In genomic region chr20:62489186-62489939, GRCh38 we compare ENCODE assay signal across 14 cellular contexts. TPM values are rescaled to one million over a fixed set of nuclear protein-coding genes. Genes with fewer than 3 reads are reported as not detected.
DNase-seq lines count a peak whose midpoint lies in the region; ATAC-seq and TF ChIP-seq lines count a peak whose summit lies in the region.
"Had no signal": no experiment of that assay in that cellular context is flagged by ENCODE, and none has a peak within 500 bp of the region (broad histone marks: within the 10 kb centered on the region; RNA-seq: fewer than 3 reads in every experiment).

No MANE protein-coding gene starts in this region.

- RAD21 ChIA-PET in HCT116 (lab: Charles Lee; ENCODE audit: low non-redundant PET in 1 of 2, low total read pairs in 2 of 2, uncharacterized antibody in 2 of 2, unreplicated experiment in 2 of 2), result no interaction called here

- H3K4me3 ChIP-seq in HCT116 (replicated peaks in 1 of 2; ENCODE audit: low read depth in 1 of 2, low read length in 2 of 2), result no peak overlapping the region

- intact Hi-C loops in HCT116 (cut with micrococcal nuclease), result no loop called here

- no peak overlapping the region for H3K27ac Mint-ChIP-seq in activated naive CD4-positive, alpha-beta T cell treated with anti-CD3 and anti-CD28 coated beads, Interleukin-2, amount 50 U/mL, for 72 hours
- no peak overlapping the region for H3K27ac Mint-ChIP-seq in glutamatergic neuron (ENCODE audit: unreplicated experiment)

- no peak for TF ChIP-seq POLR2A in HCT116 (IDR thresholded peaks at IDR 0.05; ENCODE audit: borderline replicate concordance, extremely low read depth, insufficient read depth, insufficient read length)

- ATAC-seq in HCT116 (peak; percentile 83), omental fat pad (ENCODE audit: low FRiP score) (no peak), GM18520 (IDR thresholded peaks at IDR 0.05; ENCODE audit: unreplicated experiment) (no peak)
- no peak for ATAC-seq in activated naive CD4-positive, alpha-beta T cell treated with anti-CD3 and anti-CD28 coated beads, Interleukin-2, amount 50 U/mL, for 72 hours
- ATAC-seq: left lobe of liver had no signal

- POLR2A ChIA-PET in HCT116 (lab: Charles Lee), result no interaction called here

- H3K79me2 ChIP-seq in HCT116 (ENCODE audit: insufficient read depth, low read length), result no peaks in the 10 kb centered on the region

- no peak overlapping the region for H2AFZ ChIP-seq in HCT116 (ENCODE audit: low read depth, low read length, poor library complexity, severe bottlenecking)

- CTCF ChIA-PET in HCT116 (lab: Charles Lee), result no interaction called here

- peaks cover 2% of the 10 kb centered on the region for H3K27me3 Mint-ChIP-seq in glutamatergic neuron (ENCODE audit: unreplicated experiment)

- H3K9me3 Mint-ChIP-seq in activated naive CD4-positive, alpha-beta T cell treated with anti-CD3 and anti-CD28 coated beads, Interleukin-2, amount 50 U/mL, for 72 hours, result no peaks in the 10 kb centered on the region
- peaks cover 9% of the 10 kb centered on the region for H3K9me3 Mint-ChIP-seq in glutamatergic neuron (ENCODE audit: unreplicated experiment)

- peaks cover 1% of the 10 kb centered on the region for H3K4me1 Mint-ChIP-seq in glutamatergic neuron (ENCODE audit: low read depth, unreplicated experiment)

- H3K27ac ChIP-seq in HCT116 (ENCODE audit: low read depth, low read length), result no peak overlapping the region; the same call in 1 of the 2 replicates

- no peaks in the 10 kb centered on the region for H4K20me1 ChIP-seq in HCT116 (ENCODE audit: insufficient read depth)

- H3K4me2 ChIP-seq in HCT116 (ENCODE audit: low read length), result peak overlapping the region; percentile 49

- H3K36me3 ChIP-seq in HCT116 (ENCODE audit: control insufficient read depth in 1 of 2, insufficient read depth in 2 of 2, low read length in 2 of 2), result no peaks in the 10 kb centered on the region

- H3K9me3 ChIP-seq in HCT116 (ENCODE audit: control insufficient read depth in 1 of 2, insufficient read depth in 1 of 2, low read depth in 1 of 2, low read length in 2 of 2), result no peaks in the 10 kb centered on the region

- no peaks in the 10 kb centered on the region for H3K27me3 ChIP-seq in HCT116 (ENCODE audit: insufficient read depth, low read length)

- TF ChIP-seq RAD21 in HCT116 (IDR thresholded peaks at IDR 0.05; ENCODE audit: low read depth), result no peak

- H3K4me1 ChIP-seq in HCT116 (ENCODE audit: control insufficient read depth in 1 of 2, insufficient read depth in 2 of 2, low read length in 2 of 2), result peaks cover 8 to 18% of the 10 kb centered on the region in 2 experiments; a peak in 3 of 4 replicates

- H3K9me2 ChIP-seq in HCT116 (ENCODE audit: insufficient read depth), result no peaks in the 10 kb centered on the region

- TF ChIP-seq CTCF in HCT116 (IDR thresholded peaks at IDR 0.05 in 2 of 3, conservative IDR thresholded peaks at IDR 0.05 in 1 of 3; ENCODE audit: borderline replicate concordance in 1 of 3, insufficient read depth in 1 of 3, low read depth in 2 of 3, low read length in 2 of 3), result no peak
- no peak for TF ChIP-seq CTCF in glutamatergic neuron (IDR thresholded peaks at IDR 0.05; ENCODE audit: partially characterized antibody, unreplicated experiment)
- no peak for TF ChIP-seq CTCF in omental fat pad (IDR thresholded peaks at IDR 0.05)

- no peak overlapping the region for H3K9ac ChIP-seq in HCT116 (ENCODE audit: low read length)

- DNase-seq in A172 (ENCODE audit: low spot score) (peak; percentile 81), HCT116 (ENCODE audit: low read depth, low spot score) (no peak), SW480 (ENCODE audit: low spot score) (peak; percentile 70), iris pigment epithelial cell (ENCODE audit: low read depth) (peak; percentile 9), glutamatergic neuron (no peak), omental fat pad (ENCODE audit: low spot score) (no peak)
- no peak for DNase-seq in activated naive CD4-positive, alpha-beta T cell treated with anti-CD3 and anti-CD28 coated beads, Interleukin-2, amount 50 U/mL, for 72 hours (ENCODE audit: low spot score in 2 of 2)
- DNase-seq: activated CD4-positive, CD25-positive, alpha-beta regulatory T cell; activated T-cell treated with anti-CD3 and anti-CD28 coated beads for 4 hours; amniotic stem cell; DND-41; foreskin melanocyte had no signal

- H3K4me3 Mint-ChIP-seq in glutamatergic neuron (ENCODE audit: unreplicated experiment), result no peak overlapping the region

- no TSS peak for BruUV-seq in HCT116 (replicated peaks; lab: Mats Ljungman, UMichigan)

- no peaks in the 10 kb centered on the region for H3K36me3 Mint-ChIP-seq in activated naive CD4-positive, alpha-beta T cell treated with anti-CD3 and anti-CD28 coated beads, Interleukin-2, amount 50 U/mL, for 72 hours
- no peaks in the 10 kb centered on the region for H3K36me3 Mint-ChIP-seq in glutamatergic neuron (ENCODE audit: unreplicated experiment)

TF ChIP-seq in HCT116, 20 proteins besides CTCF, POLR2A, EP300 and RAD21:
- TF ChIP-seq ZNF274 (IDR thresholded peaks at IDR 0.05; ENCODE audit: low read depth, low read length) (no peak), ELF1 (IDR thresholded peaks at IDR 0.05; ENCODE audit: borderline replicate concordance, low read depth) (no peak), EZH2phosphoT487 (IDR thresholded peaks at IDR 0.05; ENCODE audit: borderline replicate concordance) (no peak), ZFX (IDR thresholded peaks at IDR 0.05) (no peak), JUND (IDR thresholded peaks at IDR 0.05) (no peak), ZBTB33 (IDR thresholded peaks at IDR 0.05; ENCODE audit: extremely low read depth, insufficient replicate concordance, low read length) (no peak), YY1 (IDR thresholded peaks at IDR 0.05; ENCODE audit: extremely low read depth, insufficient replicate concordance, low read depth, low read length) (no peak), EZH2 (IDR thresholded peaks at IDR 0.05) (no peak), SP1 (IDR thresholded peaks at IDR 0.05; ENCODE audit: low read depth) (no peak), CEBPB (IDR thresholded peaks at IDR 0.05; ENCODE audit: low read depth) (no peak), SRF (IDR thresholded peaks at IDR 0.05; ENCODE audit: low read depth) (no peak), TCF7L2 (IDR thresholded peaks at IDR 0.05; ENCODE audit: borderline replicate concordance, extremely low read depth, insufficient read depth, insufficient read length) (no peak), FOSL1 (IDR thresholded peaks at IDR 0.05; ENCODE audit: low read depth) (no peak), REST (IDR thresholded peaks at IDR 0.05; ENCODE audit: low read depth) (no peak)
TF ChIP-seq in HCT116: peak in this region for 0.

RNA-seq across cellular contexts. Expression of gene GATA5, which starts 13.6 kb away (rescaled TPM):
- total RNA-seq in A172 (2014; rRNA removed; shearing (Covaris generic)), result 4.7 and 5.5 TPM in 2 replicates
- not detected for total RNA-seq in HCT116 (2021; ENCODE audit: unreplicated experiment)
- polyA plus RNA-seq in HCT116 (2012), result not detected in 2 replicates
- not detected for total RNA-seq in activated naive CD4-positive, alpha-beta T cell treated with anti-CD3 and anti-CD28 coated beads, Interleukin-2, amount 50 U/mL, for 72 hours
- 1.3 TPM for total RNA-seq in glutamatergic neuron (ENCODE audit: unreplicated experiment)
- total RNA-seq in omental fat pad, result 1 to 10 TPM; 1.3 to 3.7 (median 1.7) TPM

Comparison
In these comparisons a context has a peak if more than half of its experiments do, and no peak if none do; other contexts are left out.
1. DNase-seq: peak in A172 (single experiment), SW480 (single experiment) and iris pigment epithelial cell (single experiment); none in HCT116 (single experiment), activated naive CD4-positive, alpha-beta T cell treated with anti-CD3 and anti-CD28 coated beads, Interleukin-2, amount 50 U/mL, for 72 hours (0 of 2), glutamatergic neuron (single experiment) and omental fat pad (single experiment).